1 cellular context compared by ENCODE assay signal in genomic region chr14:91113829-91114078, GRCh38.
TF ChIP-seq lines count a peak whose summit lies in the region.

TSS of gene DGLUCY (plus strand) at chr14:91114073. CDS start at chr14:91160295, 46,222 bp downstream.

TF ChIP-seq in HepG2, 621 proteins besides CTCF, POLR2A, EP300 and RAD21 (continued from another document):
- TF ChIP-seq SNAI1 (CRISPR knock-in tag; IDR thresholded peaks at IDR 0.05; ENCODE audit: borderline replicate concordance): 0 out of 2 replicates have a peak, but pooled peaks have one; percentile 54
- TF ChIP-seq ARID5B (CRISPR knock-in tag; IDR thresholded peaks at IDR 0.05): 0 out of 2 replicates have a peak, but pooled peaks have one; percentile 23
- peak; percentile 79 for TF ChIP-seq BHLHE40 (IDR thresholded peaks at IDR 0.05; ENCODE audit: low read length)
- no peak for TF ChIP-seq TRIM22 (IDR thresholded peaks at IDR 0.05)
- TF ChIP-seq MNT (IDR thresholded peaks at IDR 0.05): 0 out of 2 replicates have a peak, but pooled peaks have one; percentile 31
- TF ChIP-seq ARNTL (CRISPR knock-in tag; IDR thresholded peaks at IDR 0.05): peak; percentile 97
- TF ChIP-seq SOX5 (CRISPR knock-in tag; IDR thresholded peaks at IDR 0.05; ENCODE audit: borderline replicate concordance): peak; percentile 30; the same call in 1 of the 2 replicates
- peak; percentile 12; the same call in 1 of the 2 replicates for TF ChIP-seq HNF4A (CRISPR knock-in tag; IDR thresholded peaks at IDR 0.05)
- TF ChIP-seq DRAP1 (CRISPR knock-in tag; IDR thresholded peaks at IDR 0.05): peak; percentile 35; the same call in 1 of the 2 replicates
- 0 out of 2 replicates have a peak, but pooled peaks have one; percentile 22 for TF ChIP-seq ZNF564 (CRISPR knock-in tag; IDR thresholded peaks at IDR 0.05)
- no peak for TF ChIP-seq ZFAT (CRISPR knock-in tag; conservative IDR thresholded peaks at IDR 0.05)
- TF ChIP-seq TFDP1 (CRISPR knock-in tag; IDR thresholded peaks at IDR 0.05; ENCODE audit: borderline replicate concordance): peak; percentile 73; the same call in 1 of the 2 replicates
- TF ChIP-seq ZNF280B (CRISPR knock-in tag; IDR thresholded peaks at IDR 0.05; ENCODE audit: borderline replicate concordance): 0 out of 2 replicates have a peak, but pooled peaks have one; percentile 36
